ENCODE assay signal across 33 cellular contexts in genomic region chr4:153782567-153782966, GRCh38. TPM values are rescaled to one million over a fixed set of nuclear protein-coding genes. Genes with fewer than 3 reads are reported as not detected.
DNase-seq lines count a peak whose midpoint lies in the region; FAIRE-seq and TF ChIP-seq lines count a peak whose summit lies in the region.
"Had no signal": no experiment of that assay in that cellular context is flagged by ENCODE, and none has a peak within 500 bp of the region (broad histone marks: within the 10 kb centered on the region; RNA-seq: fewer than 3 reads in every experiment).

No MANE protein-coding gene starts in this region.

- H3K4ac ChIP-seq in H1 (replicated peaks; ENCODE audit: insufficient read length, low read depth, low read length), result no peak overlapping the region

- peaks cover 13% of the 10 kb centered on the region for H3K27me3 Mint-ChIP-seq in nephron progenitor cell (ENCODE audit: low read depth, poor library complexity)

- no peak overlapping the region for H2AFZ ChIP-seq in H1 (ENCODE audit: low read length)
- H2AFZ ChIP-seq in osteoblast (ENCODE audit: low read length), result no peak overlapping the region

- intact Hi-C loops in A673 (cut with micrococcal nuclease; ENCODE audit: unreplicated experiment), result no loop called here

- BruUV-seq in A673 (replicated peaks; lab: Mats Ljungman, UMichigan), result no TSS peak

- no peak for TF ChIP-seq POLR2A in H1 (IDR thresholded peaks at IDR 0.05; ENCODE audit: control extremely low read depth in 1 of 2, low read depth in 2 of 2, low read length in 2 of 2)

- CTCF ChIA-PET in A673 (lab: Charles Lee), result no interaction called here
- CTCF ChIA-PET in H1 (lab: Charles Lee; ENCODE audit: partially characterized antibody), result interaction anchor here (0.6 to 5.8 kb wide), 5 partner anchors 9 to 301 kb away, joined by 3 to 48 read pairs (median 5); no protein-coding TSS in a partner anchor

- no peak overlapping the region for H3K18ac ChIP-seq in H1 (ENCODE audit: extremely low read depth, low read length)

- H3K79me1 ChIP-seq in H1 (ENCODE audit: low read depth, low read length), result peaks cover 1% of the 10 kb centered on the region; the same call in 1 of the 2 replicates

- no peak overlapping the region for H3K4me3 Mint-ChIP-seq in nephron progenitor cell
- H3K4me3 Mint-ChIP-seq: activated CD8-positive, alpha-beta T cell treated with anti-CD3 and anti-CD28 coated beads, Interleukin-2, amount 10 ng/mL, durations not matched to agents 7 days and 5 days; activated naive CD8-positive, alpha-beta T cell had no signal

- H3K79me2 ChIP-seq in H1 (ENCODE audit: control insufficient read depth in 1 of 2, insufficient read depth in 2 of 2, low read length in 2 of 2) (peaks cover 4 to 42% of the 10 kb centered on the region in 2 experiments), osteoblast (ENCODE audit: insufficient read depth, low read length) (no peaks in the 10 kb centered on the region)

- H3K9me3 ChIP-seq in A673 (ENCODE audit: low read depth, low read length, poor library complexity, severe bottlenecking), result no peaks in the 10 kb centered on the region
- H3K9me3 ChIP-seq in H1 (ENCODE audit: insufficient read depth in 2 of 2, low read depth in 1 of 2, low read length in 1 of 2), result 0 out of 4 replicates have a peak, but pooled peaks cover 0 to 3% of the 10 kb centered on the region in 2 experiments
- no peaks in the 10 kb centered on the region for H3K9me3 ChIP-seq in osteoblast (ENCODE audit: low read depth, low read length)
- H3K9me3 ChIP-seq: mucosa of descending colon, uterus had no signal

- H3K4me3 ChIP-seq in A673 (ENCODE audit: low read depth, low read length, poor library complexity, severe bottlenecking) (peak overlapping the region; percentile 0), H1 (ENCODE audit: extremely low read depth in 1 of 4, insufficient read depth in 2 of 4, low read depth in 3 of 4, low read length in 4 of 4) (no peak overlapping the region), osteoblast (ENCODE audit: insufficient read depth, low read length) (no peak overlapping the region)
- H3K4me3 ChIP-seq: mucosa of descending colon, uterus had no signal

- H3K23me2 ChIP-seq in H1 (ENCODE audit: low read depth, low read length), result peaks cover 3% of the 10 kb centered on the region; the same call in 1 of the 2 replicates

- TF ChIP-seq CTCF in A673 (conservative IDR thresholded peaks at IDR 0.05; ENCODE audit: low read depth, low read length) (no peak), H1 (IDR thresholded peaks at IDR 0.05; ENCODE audit: control extremely low read depth in 1 of 3, insufficient read depth in 1 of 3, low read depth in 1 of 3, low read length in 3 of 3) (no peak), nephron progenitor cell (IDR thresholded peaks at IDR 0.05) (no peak), osteoblast (IDR thresholded peaks at IDR 0.05; ENCODE audit: extremely low read depth, low read depth, low read length) (no peak)

- H3K56ac ChIP-seq in H1 (replicated peaks; ENCODE audit: insufficient read length, low read depth, low read length), result no peak overlapping the region

- H4K91ac ChIP-seq in H1 (replicated peaks; ENCODE audit: insufficient read length, low read length), result no peak overlapping the region

- H3K27me3 ChIP-seq in A673 (replicated peaks; ENCODE audit: insufficient read depth, low read depth, low read length, poor library complexity), result peaks cover 15% of the 10 kb centered on the region
- no peaks in the 10 kb centered on the region for H3K27me3 ChIP-seq in H1 (replicated peaks in 1 of 4; ENCODE audit: control insufficient read depth in 3 of 4, extremely low read depth in 1 of 4, insufficient read depth in 3 of 4, low read length in 3 of 4)
- peaks cover 6% of the 10 kb centered on the region for H3K27me3 ChIP-seq in osteoblast (ENCODE audit: insufficient read depth, low read length)
- H3K27me3 ChIP-seq: uterus had no signal

- TF ChIP-seq EP300 in H1 (IDR thresholded peaks at IDR 0.05; ENCODE audit: borderline replicate concordance in 1 of 2, low read depth in 2 of 2, low read length in 2 of 2), result no peak

- H2AK5ac ChIP-seq in H1 (ENCODE audit: low read depth, low read length), result no peak overlapping the region

- H2BK15ac ChIP-seq in H1 (ENCODE audit: low read length), result no peak overlapping the region

- H3K14ac ChIP-seq in H1 (ENCODE audit: insufficient read length), result no peak overlapping the region

- H3K36me3 ChIP-seq in A673 (ENCODE audit: insufficient read depth, low read length, poor library complexity, severe bottlenecking) (no peaks in the 10 kb centered on the region), H1 (ENCODE audit: control insufficient read depth in 2 of 4, insufficient read depth in 4 of 4, low read length in 3 of 4) (peaks cover 8 to 53% (median 37%) of the 10 kb centered on the region in 4 experiments), osteoblast (ENCODE audit: insufficient read depth, low read length) (no peaks in the 10 kb centered on the region)
- H3K36me3 ChIP-seq: uterus had no signal

- POLR2A ChIA-PET in A673 (lab: Charles Lee; ENCODE audit: low non-redundant PET), result no interaction called here
- POLR2A ChIA-PET in H1 (lab: Charles Lee; ENCODE audit: partially characterized antibody), result interaction anchor here (1.1 to 3.6 kb wide), 5 partner anchors 8 to 42 kb away, joined by 3 to 77 read pairs (median 8); partner anchors contain the start of gene SFRP2

- no peak overlapping the region for H4K8ac ChIP-seq in H1 (ENCODE audit: extremely low read depth, insufficient read depth, low read length)

- peaks cover 6 to 22% of the 10 kb centered on the region in 2 experiments for H4K20me1 ChIP-seq in H1 (replicated peaks in 1 of 2; ENCODE audit: control insufficient read depth in 1 of 2, insufficient read depth in 2 of 2, low read length in 2 of 2)
- H4K20me1 ChIP-seq in osteoblast (ENCODE audit: insufficient read depth, low read length), result no peaks in the 10 kb centered on the region

- FAIRE-seq in H1 (lab: Jason Lieb, UNC), result no peak
- FAIRE-seq: A204.1, kidney, TTC549 had no signal

- DNase-seq in A673 (ENCODE audit: low spot score) (no peak), M059J (ENCODE audit: low read depth) (peak; percentile 34), H1 (ENCODE audit: low read depth in 1 of 2, low spot score in 2 of 2) (no peak), nephron progenitor cell (no peak), ecto neural progenitor cell (ENCODE audit: low spot score) (no peak), cerebellum (ENCODE audit: low spot score) (no peak), OCI-M1 (lab: John Stamatoyannopoulos, UW) (no peak), osteoblast (ENCODE audit: insufficient read length, low spot score, missing footprints) (no peak)
- DNase-seq: activated CD4-positive, alpha-beta T cell treated with anti-CD3 and anti-CD28 coated beads for 1 hour; activated CD8-positive, alpha-beta T cell treated with anti-CD3 and anti-CD28 coated beads, Interleukin-2, amount 10 ng/mL, durations not matched to agents 7 days and 5 days; central memory CD4-positive, alpha-beta T cell; dermis blood vessel endothelial cell; glutamatergic neuron; H7; kidney; mucosa of descending colon; NCI-H1105; NCI-H2029; NCI-H2227 treated with DMSO at 0.1 percent for 48 hours; NCI-H526 treated with DMSO at 0.1 percent for 48 hours; posterior cingulate gyrus; RPMI8226; stimulated activated CD4-positive, alpha-beta T cell treated with anti-CD3 and anti-CD28 coated beads, Interleukin-15, amount 100 ng/mL, for 24 hours; stimulated activated naive CD4-positive, alpha-beta T cell; T-helper 1 cell; uterus had no signal

- H3K4me2 ChIP-seq in H1 (ENCODE audit: insufficient read depth in 1 of 2, low read depth in 2 of 2, low read length in 2 of 2) (no peak overlapping the region; a peak in 1 of 4 replicates), osteoblast (ENCODE audit: insufficient read depth, low read length) (no peak overlapping the region)

- H2BK120ac ChIP-seq in H1 (replicated peaks; ENCODE audit: low read depth, low read length), result no peak overlapping the region

- H3K27ac Mint-ChIP-seq in nephron progenitor cell, result peak overlapping the region; percentile 84
- H3K27ac Mint-ChIP-seq: activated CD8-positive, alpha-beta T cell treated with anti-CD3 and anti-CD28 coated beads, Interleukin-2, amount 10 ng/mL, durations not matched to agents 7 days and 5 days; activated naive CD8-positive, alpha-beta T cell had no signal

- no peak overlapping the region for H2BK20ac ChIP-seq in H1 (ENCODE audit: low read length)

- no peak overlapping the region for H4K5ac ChIP-seq in H1 (ENCODE audit: insufficient read length, low read depth, low read length)

- no peak overlapping the region for H2BK5ac ChIP-seq in H1 (ENCODE audit: low read depth, low read length)

- peaks cover 10% of the 10 kb centered on the region for H3K9me3 Mint-ChIP-seq in nephron progenitor cell

- no peak for TF ChIP-seq RAD21 in H1 (IDR thresholded peaks at IDR 0.05 in 1 of 2, conservative IDR thresholded peaks at IDR 0.05 in 1 of 2; ENCODE audit: low read depth in 2 of 2, low read length in 2 of 2)

- peaks cover 68% of the 10 kb centered on the region for H3K4me1 Mint-ChIP-seq in nephron progenitor cell

- peak overlapping the region; percentile 5 for H3K27ac ChIP-seq in A673 (ENCODE audit: low read depth, low read length, poor library complexity, severe bottlenecking)
- H3K27ac ChIP-seq in H1 (ENCODE audit: low read depth, low read length), result no peak overlapping the region
- H3K27ac ChIP-seq in osteoblast (ENCODE audit: low read depth, low read length), result no peak overlapping the region
- H3K27ac ChIP-seq: uterus had no signal

- WGBS in H1 (ENCODE audit: extremely low coverage in 1 of 2, insufficient coverage in 1 of 2, insufficient read length in 1 of 2, insufficient replicate concordance in 2 of 2, low coverage in 1 of 2, low lambda C conversion rate in 2 of 2, missing lambda C conversion rate in 1 of 2), 2 experiments, result 100% methylated on average over 1 of the region's 1 CpG; no CpG with 5 or more reads in 1 of the 2 experiments

- no peak overlapping the region for H3K9ac ChIP-seq in H1 (replicated peaks in 1 of 4; ENCODE audit: extremely low read depth in 1 of 4, low read depth in 3 of 4, low read length in 3 of 4)

- H3K36me3 Mint-ChIP-seq in nephron progenitor cell (ENCODE audit: low read depth), result peaks cover 18% of the 10 kb centered on the region

- no peak overlapping the region for H2BK12ac ChIP-seq in H1 (ENCODE audit: low read depth, low read length)

- peaks cover 13% of the 10 kb centered on the region for H3K4me1 ChIP-seq in A673 (ENCODE audit: insufficient read depth, low read length, poor library complexity, severe bottlenecking)
- H3K4me1 ChIP-seq in H1 (replicated peaks in 1 of 4; ENCODE audit: control insufficient read depth in 3 of 4, insufficient read depth in 4 of 4, low read length in 3 of 4), result peaks cover 0 to 15% (median 8%) of the 10 kb centered on the region in 4 experiments; a peak in 4 of 7 replicates
- no peaks in the 10 kb centered on the region for H3K4me1 ChIP-seq in osteoblast (ENCODE audit: insufficient read depth, low read length)
- H3K4me1 ChIP-seq: uterus had no signal

- no peak overlapping the region for H3K23ac ChIP-seq in H1 (ENCODE audit: insufficient read length)

RNA-seq across cellular contexts. Expression of gene SFRP2, which starts 6.3 kb away (rescaled TPM):
- 1.4 and 1.9 TPM in 2 replicates for total RNA-seq in A673 (2021)
- 11.1 and 11.9 TPM in 2 replicates for total RNA-seq in M059J (2014; rRNA removed; shearing (Covaris generic))
- total RNA-seq in H1 (2021; fragmentation: NEBNext Ultra II Directional; extraction: Animal tissue kit (Norgen Biotek cat#: 25700)), result 342 and 354 TPM in 2 replicates
- 108 and 177 TPM in 2 replicates for polyA plus RNA-seq in H1 (2011; rRNA removed)
- 73.3 TPM for polyA plus RNA-seq in H1 (2011; cell fraction: cytosol; rRNA removed)
- 124 TPM for polyA plus RNA-seq in H1 (2011; cell fraction: nucleus; rRNA removed)
- 338 to 388 TPM (median 363 TPM) in 4 replicates for polyA plus RNA-seq in H1 (2012, experiment 1 of 2)
- polyA plus RNA-seq in H1 (2012, experiment 2 of 2), result 372 TPM
- polyA plus RNA-seq in H1 (2013, experiment 1 of 2), result 748 TPM
- 812 TPM for polyA plus RNA-seq in H1 (2013, experiment 2 of 2)
- 54.6 and 56.4 TPM in 2 replicates for polyA minus RNA-seq in H1 (2011; rRNA and poly(A)+ RNA removed)
- 119 TPM for polyA minus RNA-seq in H1 (2011; cell fraction: cytosol; rRNA and poly(A)+ RNA removed)
- 63.1 TPM for polyA minus RNA-seq in H1 (2011; cell fraction: nucleus; rRNA and poly(A)+ RNA removed)
- total RNA-seq in cerebellum, result 3.7 TPM
- 0.29 TPM in 1 of 2 replicates, not detected in the other for total RNA-seq in osteoblast
- total RNA-seq: activated CD8-positive, alpha-beta T cell treated with anti-CD3 and anti-CD28 coated beads, Interleukin-2, amount 10 ng/mL, durations not matched to agents 7 days and 5 days; dermis blood vessel endothelial cell; LHCN-M2; SK-MEL-5 had no signal
- polyA plus RNA-seq: fibroblast of lung had no signal

RNA-seq across cellular contexts. Expression of gene RNF175, which starts 22.7 kb away (rescaled TPM):
- total RNA-seq in A673 (2021) (6.8 and 9.0 TPM in 2 replicates), cerebellum (14.5 TPM), osteoblast (under 0.01 TPM in 2 replicates)
- total RNA-seq in M059J (2014; rRNA removed; shearing (Covaris generic)), result 1.2 TPM in 1 of 2 replicates, not detected in the other
- total RNA-seq in H1 (2021; fragmentation: NEBNext Ultra II Directional; extraction: Animal tissue kit (Norgen Biotek cat#: 25700)), result 7.3 and 7.9 TPM in 2 replicates
- polyA plus RNA-seq in H1 (2011; rRNA removed), result 4.7 and 9.8 TPM in 2 replicates
- polyA plus RNA-seq in H1 (2011; cell fraction: cytosol; rRNA removed), result 7.9 TPM
- 8.2 TPM for polyA plus RNA-seq in H1 (2011; cell fraction: nucleus; rRNA removed)
- 7.0 to 11.4 TPM (median 7.5 TPM) in 4 replicates for polyA plus RNA-seq in H1 (2012, experiment 1 of 2)
- 3.4 TPM for polyA plus RNA-seq in H1 (2012, experiment 2 of 2)
- polyA plus RNA-seq in H1 (2013, experiment 1 of 2), result 5.1 TPM
- 4.8 TPM for polyA plus RNA-seq in H1 (2013, experiment 2 of 2)
- polyA minus RNA-seq in H1 (2011; rRNA and poly(A)+ RNA removed), result 17.9 and 20.3 TPM in 2 replicates
- 7.5 TPM for polyA minus RNA-seq in H1 (2011; cell fraction: cytosol; rRNA and poly(A)+ RNA removed)
- 29.8 TPM for polyA minus RNA-seq in H1 (2011; cell fraction: nucleus; rRNA and poly(A)+ RNA removed)
- total RNA-seq: activated CD8-positive, alpha-beta T cell treated with anti-CD3 and anti-CD28 coated beads, Interleukin-2, amount 10 ng/mL, durations not matched to agents 7 days and 5 days; dermis blood vessel endothelial cell; fibroblast of lung; LHCN-M2 had no signal
- polyA plus RNA-seq: BJ, fibroblast of lung had no signal

Comparison
In these comparisons a context has a peak if more than half of its experiments do, and no peak if none do; other contexts are left out.
1. RNA of gene SFRP2, which starts 6.3 kb away (total RNA-seq): 342 to 354 TPM in H1; 11.1 to 11.9 TPM in M059J, 3.7 TPM in cerebellum (single experiment), 1.4 to 1.9 TPM in A673 and 0.29 TPM in osteoblast; every median in the first group is over 10 times any median in the second.